Comparison of ENCODE assay signal across 2 cellular contexts in the genomic region with DNA sequence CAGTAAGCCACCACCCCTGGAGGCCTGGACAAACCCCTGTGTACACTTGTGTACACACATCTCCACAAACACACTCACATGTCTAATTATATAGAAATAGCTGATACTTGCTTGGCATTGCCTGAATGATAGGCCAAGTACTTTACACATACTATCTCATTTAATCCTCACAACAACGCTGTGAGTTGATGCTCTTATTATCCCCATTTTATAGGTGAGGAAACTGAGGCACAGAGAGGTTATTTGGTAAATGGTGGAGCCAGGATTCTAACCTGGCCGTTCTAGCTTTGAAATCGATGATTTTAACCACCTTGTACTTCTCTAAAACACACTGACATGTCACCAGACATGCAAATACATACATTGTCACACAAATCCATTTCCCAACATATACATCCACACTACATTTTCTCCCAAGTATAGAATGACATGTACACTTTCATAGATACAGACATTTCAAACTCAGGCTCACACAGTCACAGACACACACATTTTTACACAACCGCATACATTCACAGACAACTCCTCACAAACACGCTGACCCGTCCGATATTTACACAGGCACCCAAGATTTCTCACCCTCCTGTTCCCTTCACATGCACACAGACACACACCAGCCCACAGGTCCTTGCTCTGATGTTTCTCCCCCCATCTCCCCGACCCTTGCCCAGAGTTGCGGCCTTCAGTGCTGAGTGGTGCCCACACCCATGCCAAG.
TF ChIP-seq lines count a peak whose summit lies in the region.

No MANE protein-coding gene starts in this region.

TF ChIP-seq in HEK293, 187 proteins besides CTCF, POLR2A, EP300 and RAD21:
- no peak for TF ChIP-seq ZSCAN16 (tag by site-specific recombination; IDR thresholded peaks at IDR 0.05)
- TF ChIP-seq ZNF266 (tag by site-specific recombination; IDR thresholded peaks at IDR 0.05; ENCODE audit: low read depth): 0 out of 2 replicates have a peak, but pooled peaks have one; percentile 10
- no peak for TF ChIP-seq PRDM1 (tag by site-specific recombination; IDR thresholded peaks at IDR 0.05)
- no peak for TF ChIP-seq KLF16 (tag by site-specific recombination; IDR thresholded peaks at IDR 0.05)
- no peak for TF ChIP-seq ZNF530 (tag by site-specific recombination; IDR thresholded peaks at IDR 0.05; ENCODE audit: low read depth)
- TF ChIP-seq EGR2 (tag by site-specific recombination; IDR thresholded peaks at IDR 0.05; ENCODE audit: low read depth): no peak
- TF ChIP-seq ZNF175 (tag by site-specific recombination; IDR thresholded peaks at IDR 0.05): no peak
- TF ChIP-seq KLF9 (tag by site-specific recombination; IDR thresholded peaks at IDR 0.05; ENCODE audit: low read depth): no peak
- TF ChIP-seq ZNF248 (tag by site-specific recombination; IDR thresholded peaks at IDR 0.05): no peak
- TF ChIP-seq ZNF664 (tag by site-specific recombination; IDR thresholded peaks at IDR 0.05): peak; percentile 99

TF ChIP-seq in GM12878, 131 proteins besides CTCF, POLR2A, EP300 and RAD21:
- TF ChIP-seq ZNF217 (IDR thresholded peaks at IDR 0.05): no peak
- TF ChIP-seq, protein P1, sequence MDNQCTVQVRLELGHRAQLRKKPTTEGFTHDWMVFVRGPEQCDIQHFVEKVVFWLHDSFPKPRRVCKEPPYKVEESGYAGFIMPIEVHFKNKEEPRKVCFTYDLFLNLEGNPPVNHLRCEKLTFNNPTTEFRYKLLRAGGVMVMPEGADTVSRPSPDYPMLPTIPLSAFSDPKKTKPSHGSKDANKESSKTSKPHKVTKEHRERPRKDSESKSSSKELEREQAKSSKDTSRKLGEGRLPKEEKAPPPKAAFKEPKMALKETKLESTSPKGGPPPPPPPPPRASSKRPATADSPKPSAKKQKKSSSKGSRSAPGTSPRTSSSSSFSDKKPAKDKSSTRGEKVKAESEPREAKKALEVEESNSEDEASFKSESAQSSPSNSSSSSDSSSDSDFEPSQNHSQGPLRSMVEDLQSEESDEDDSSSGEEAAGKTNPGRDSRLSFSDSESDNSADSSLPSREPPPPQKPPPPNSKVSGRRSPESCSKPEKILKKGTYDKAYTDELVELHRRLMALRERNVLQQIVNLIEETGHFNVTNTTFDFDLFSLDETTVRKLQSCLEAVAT (IDR thresholded peaks at IDR 0.05): peak; percentile 70
- no peak for TF ChIP-seq RB1 (IDR thresholded peaks at IDR 0.05; ENCODE audit: borderline replicate concordance)
TF ChIP-seq in GM12878: peak in this region for 1.
